Comparison of ENCODE assay signal across 23 cellular contexts in the genomic region with DNA sequence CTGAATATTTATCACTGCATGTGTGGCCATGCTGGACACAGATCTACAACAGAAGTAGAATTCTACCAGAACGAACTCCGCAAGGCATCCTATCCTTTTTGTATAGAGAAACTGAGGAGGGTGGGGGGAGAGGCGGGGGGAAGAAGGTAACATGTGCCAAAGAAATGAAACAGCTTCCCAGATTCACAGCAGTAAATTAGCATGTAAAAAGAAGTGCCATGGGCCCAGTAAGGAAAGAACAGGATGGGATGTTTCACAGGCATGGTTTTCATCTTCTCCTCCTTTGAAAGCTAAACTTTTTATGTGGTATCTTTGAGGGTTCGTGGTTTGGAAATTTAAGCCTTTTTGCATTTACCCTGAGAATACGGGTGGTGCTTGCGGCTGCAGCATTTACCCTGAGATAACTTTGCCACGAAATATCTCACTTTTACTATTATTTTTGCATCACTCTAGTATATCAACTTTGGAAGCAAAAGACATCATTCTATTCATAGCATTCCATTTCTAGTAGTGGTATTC.
"Had no signal": no experiment of that assay in that cellular context is flagged by ENCODE, and none has a peak within 500 bp of the region (broad histone marks: within the 10 kb centered on the region; RNA-seq: fewer than 3 reads in every experiment).

No MANE protein-coding gene starts in this region.

- ATAC-seq: activated CD4-positive, CD25-positive, alpha-beta regulatory T cell treated with anti-CD3 and anti-CD28 coated beads, Interleukin-2, amount 50 U/mL, for 24 hours; heart right ventricle; left lobe of liver; lower lobe of right lung; naive thymus-derived CD4-positive, alpha-beta T cell; upper lobe of right lung had no signal

- H3K27ac ChIP-seq: adrenal gland, ascending aorta, coronary artery, lower lobe of right lung, neural progenitor cell, spleen had no signal

- DNase-seq: activated CD4-positive, alpha-beta memory T cell treated with anti-CD3 and anti-CD28 coated beads, Interleukin-2, amount 10 ng/mL, durations not matched to agents 7 days and 5 days; activated CD4-positive, alpha-beta T cell treated with anti-CD3 and anti-CD28 coated beads, Interleukin-2, amount 10 ng/mL, durations not matched to agents 24 days and 14 days; activated effector memory CD4-positive, alpha-beta T cell treated with anti-CD3 and anti-CD28 coated beads, Interleukin-2, amount 50 U/mL, for 16 hours; activated naive CD4-positive, alpha-beta T cell treated with anti-CD3 and anti-CD28 coated beads, Interleukin-2, amount 50 U/mL, for 16 hours; activated T-cell treated with anti-CD3 and anti-CD28 coated beads for 4 hours; adrenal gland; heart right ventricle; immature natural killer cell; lower lobe of right lung; retina; sigmoid colon; spleen; stimulated activated CD4-positive, alpha-beta T cell treated with anti-CD3 and anti-CD28 coated beads, Interleukin-4, amount 100 ng/mL, for 1 hour; SW 1271; T-helper 2 cell; upper lobe of right lung had no signal

- H3K9ac ChIP-seq: neural progenitor cell had no signal

- H2AFZ ChIP-seq: neural progenitor cell had no signal

- H3K36me3 ChIP-seq: adrenal gland, ascending aorta, esophagus muscularis mucosa, heart right ventricle, lower lobe of right lung, neural progenitor cell, sigmoid colon, spleen, upper lobe of right lung had no signal

- H3K4me3 ChIP-seq: adrenal gland, ascending aorta, coronary artery, esophagus muscularis mucosa, heart right ventricle, lower lobe of right lung, neural progenitor cell, sigmoid colon, spleen, upper lobe of right lung had no signal

- H3K4me1 ChIP-seq: adrenal gland, ascending aorta, lower lobe of right lung, upper lobe of right lung had no signal

- H3K9me3 ChIP-seq: adrenal gland, ascending aorta, esophagus muscularis mucosa, lower lobe of right lung, sigmoid colon, spleen, upper lobe of right lung had no signal

- H3K4me2 ChIP-seq: neural progenitor cell had no signal

- H3K27me3 ChIP-seq: adrenal gland, ascending aorta, esophagus muscularis mucosa, heart right ventricle, neural progenitor cell, sigmoid colon, spleen, upper lobe of right lung had no signal
